ENCODE assay signal across 1 cellular context in genomic region chr14:32078794-32079663, GRCh38.
TF ChIP-seq lines count a peak whose summit lies in the region.

No MANE protein-coding gene starts in this region.

TF ChIP-seq in HepG2, 621 proteins besides CTCF, POLR2A, EP300 and RAD21 (continued from another document and continues in another):
- TF ChIP-seq, protein P1, sequence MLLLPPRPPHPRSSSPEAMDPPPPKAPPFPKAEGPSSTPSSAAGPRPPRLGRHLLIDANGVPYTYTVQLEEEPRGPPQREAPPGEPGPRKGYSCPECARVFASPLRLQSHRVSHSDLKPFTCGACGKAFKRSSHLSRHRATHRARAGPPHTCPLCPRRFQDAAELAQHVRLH (CRISPR knock-in tag; IDR thresholded peaks at IDR 0.05; ENCODE audit: borderline replicate concordance, low read depth), result no peak
- TF ChIP-seq POLR2AphosphoS2 (IDR thresholded peaks at IDR 0.05; ENCODE audit: low read depth, low read length), result no peak
- TF ChIP-seq ZFYVE20 (CRISPR knock-in tag; IDR thresholded peaks at IDR 0.05; ENCODE audit: borderline replicate concordance, low read depth), result no peak
- TF ChIP-seq SIX1 (CRISPR knock-in tag; IDR thresholded peaks at IDR 0.05; ENCODE audit: borderline replicate concordance), result no peak; the same call in 1 of the 2 replicates
- no peak for TF ChIP-seq PAX8 (CRISPR knock-in tag; IDR thresholded peaks at IDR 0.05; ENCODE audit: borderline replicate concordance)
- no peak for TF ChIP-seq ZNF512B (CRISPR knock-in tag; IDR thresholded peaks at IDR 0.05; ENCODE audit: borderline replicate concordance)
- no peak for TF ChIP-seq ZNF138 (CRISPR knock-in tag; IDR thresholded peaks at IDR 0.05; ENCODE audit: low read depth)
- peak; percentile 63; the same call in 1 of the 2 replicates for TF ChIP-seq ZNF614 (CRISPR knock-in tag; IDR thresholded peaks at IDR 0.05; ENCODE audit: borderline replicate concordance)
- TF ChIP-seq PAWR (CRISPR knock-in tag; IDR thresholded peaks at IDR 0.05; ENCODE audit: borderline replicate concordance), result no peak
- TF ChIP-seq, protein P2, sequence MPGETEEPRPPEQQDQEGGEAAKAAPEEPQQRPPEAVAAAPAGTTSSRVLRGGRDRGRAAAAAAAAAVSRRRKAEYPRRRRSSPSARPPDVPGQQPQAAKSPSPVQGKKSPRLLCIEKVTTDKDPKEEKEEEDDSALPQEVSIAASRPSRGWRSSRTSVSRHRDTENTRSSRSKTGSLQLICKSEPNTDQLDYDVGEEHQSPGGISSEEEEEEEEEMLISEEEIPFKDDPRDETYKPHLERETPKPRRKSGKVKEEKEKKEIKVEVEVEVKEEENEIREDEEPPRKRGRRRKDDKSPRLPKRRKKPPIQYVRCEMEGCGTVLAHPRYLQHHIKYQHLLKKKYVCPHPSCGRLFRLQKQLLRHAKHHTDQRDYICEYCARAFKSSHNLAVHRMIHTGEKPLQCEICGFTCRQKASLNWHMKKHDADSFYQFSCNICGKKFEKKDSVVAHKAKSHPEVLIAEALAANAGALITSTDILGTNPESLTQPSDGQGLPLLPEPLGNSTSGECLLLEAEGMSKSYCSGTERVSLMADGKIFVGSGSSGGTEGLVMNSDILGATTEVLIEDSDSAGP (CRISPR knock-in tag; IDR thresholded peaks at IDR 0.05; ENCODE audit: borderline replicate concordance), result no peak
- no peak for TF ChIP-seq KLF15 (CRISPR knock-in tag; IDR thresholded peaks at IDR 0.05; ENCODE audit: borderline replicate concordance)
- TF ChIP-seq HIVEP1 (CRISPR knock-in tag; IDR thresholded peaks at IDR 0.05), result no peak
- no peak for TF ChIP-seq TFE3 (CRISPR knock-in tag; IDR thresholded peaks at IDR 0.05)
- TF ChIP-seq GABPB1 (CRISPR knock-in tag; IDR thresholded peaks at IDR 0.05), result no peak
- TF ChIP-seq MNT (IDR thresholded peaks at IDR 0.05), result no peak
- TF ChIP-seq SRY (CRISPR knock-in tag; IDR thresholded peaks at IDR 0.05), result no peak
- no peak for TF ChIP-seq ZNF24 (IDR thresholded peaks at IDR 0.05)
- TF ChIP-seq TBL1XR1 (IDR thresholded peaks at IDR 0.05; ENCODE audit: borderline replicate concordance, low read length, partially characterized antibody), result peak; percentile 10
- no peak for TF ChIP-seq ZNF530 (CRISPR knock-in tag; IDR thresholded peaks at IDR 0.05; ENCODE audit: low read depth)
- TF ChIP-seq, protein P3, sequence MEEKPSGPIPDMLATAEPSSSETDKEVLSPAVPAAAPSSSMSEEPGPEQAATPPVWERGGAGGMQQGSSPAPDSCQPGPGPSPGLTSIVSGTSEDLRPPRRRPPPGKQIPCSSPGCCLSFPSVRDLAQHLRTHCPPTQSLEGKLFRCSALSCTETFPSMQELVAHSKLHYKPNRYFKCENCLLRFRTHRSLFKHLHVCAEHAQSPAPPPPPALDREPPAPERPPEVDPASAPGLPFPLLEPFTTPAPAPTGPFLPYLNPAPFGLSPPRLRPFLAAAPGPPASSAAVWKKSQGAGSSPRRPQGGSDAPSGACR (CRISPR knock-in tag; IDR thresholded peaks at IDR 0.05), result no peak
- TF ChIP-seq IRF2 (CRISPR knock-in tag; IDR thresholded peaks at IDR 0.05), result no peak
- TF ChIP-seq ZBTB25 (CRISPR knock-in tag; IDR thresholded peaks at IDR 0.05), result peak; percentile 73; the same call in 1 of the 2 replicates
- no peak for TF ChIP-seq ZNF687 (CRISPR knock-in tag; IDR thresholded peaks at IDR 0.05)
- no peak for TF ChIP-seq ZNF563 (CRISPR knock-in tag; IDR thresholded peaks at IDR 0.05)
- no peak for TF ChIP-seq MXD4 (CRISPR knock-in tag; IDR thresholded peaks at IDR 0.05)
- no peak for TF ChIP-seq HBP1 (CRISPR knock-in tag; IDR thresholded peaks at IDR 0.05; ENCODE audit: low read depth)
- no peak for TF ChIP-seq ZNF383 (CRISPR knock-in tag; IDR thresholded peaks at IDR 0.05; ENCODE audit: borderline replicate concordance)
- TF ChIP-seq MAZ (IDR thresholded peaks at IDR 0.05; ENCODE audit: borderline replicate concordance, low read depth, low read length), result no peak
- no peak for TF ChIP-seq MAZ (CRISPR knock-in tag; IDR thresholded peaks at IDR 0.05; ENCODE audit: low read depth)
- no peak for TF ChIP-seq POGZ (CRISPR knock-in tag; IDR thresholded peaks at IDR 0.05)
- no peak; the same call in 1 of the 2 replicates for TF ChIP-seq NR2F6 (IDR thresholded peaks at IDR 0.05)
- 0 out of 2 replicates have a peak, but pooled peaks have one; percentile 21 for TF ChIP-seq NR2F6 (CRISPR knock-in tag; IDR thresholded peaks at IDR 0.05)
- TF ChIP-seq ZNF660 (CRISPR knock-in tag; IDR thresholded peaks at IDR 0.05; ENCODE audit: borderline replicate concordance, low read depth), result no peak
- TF ChIP-seq REPIN1 (CRISPR knock-in tag; IDR thresholded peaks at IDR 0.05; ENCODE audit: borderline replicate concordance, low read depth), result no peak
- no peak; the same call in 1 of the 2 replicates for TF ChIP-seq CC2D1A (CRISPR knock-in tag; IDR thresholded peaks at IDR 0.05)
- no peak for TF ChIP-seq ZFP37 (CRISPR knock-in tag; IDR thresholded peaks at IDR 0.05; ENCODE audit: borderline replicate concordance)
- TF ChIP-seq RORA (CRISPR knock-in tag; IDR thresholded peaks at IDR 0.05), result no peak
- no peak for TF ChIP-seq ZNF674 (CRISPR knock-in tag; IDR thresholded peaks at IDR 0.05; ENCODE audit: low read depth)
- no peak for TF ChIP-seq ZNF180 (CRISPR knock-in tag; IDR thresholded peaks at IDR 0.05; ENCODE audit: borderline replicate concordance, low read depth)
- no peak for TF ChIP-seq NR2C2 (CRISPR knock-in tag; IDR thresholded peaks at IDR 0.05; ENCODE audit: borderline replicate concordance)
- no peak for TF ChIP-seq PLRG1 (conservative IDR thresholded peaks at IDR 0.05)
- peak; percentile 59; the same call in 1 of the 2 replicates for TF ChIP-seq BCL6 (CRISPR knock-in tag; IDR thresholded peaks at IDR 0.05)
- TF ChIP-seq ZNF512 (CRISPR knock-in tag; IDR thresholded peaks at IDR 0.05), result no peak
- no peak for TF ChIP-seq FOXM1 (CRISPR knock-in tag; IDR thresholded peaks at IDR 0.05)
- TF ChIP-seq NR2F1 (CRISPR knock-in tag; IDR thresholded peaks at IDR 0.05), result peak in 1 of 2 experiments; percentile 45; a peak in 1 of 4 replicates
- no peak for TF ChIP-seq ATF7-NPFF (CRISPR knock-in tag; IDR thresholded peaks at IDR 0.05; ENCODE audit: low read depth)
- TF ChIP-seq CENPX (CRISPR knock-in tag; IDR thresholded peaks at IDR 0.05), result no peak
